23 cellular contexts compared by ENCODE assay signal in genomic region chr11:1289211-1289935, GRCh38. TPM values are rescaled to one million over a fixed set of nuclear protein-coding genes. Genes with fewer than 3 reads are reported as not detected.
A peak's percentile ranks its signal among the peaks of the same experiment; 100 is the strongest.
DNase-seq lines count a peak whose midpoint lies in the region; ATAC-seq, FAIRE-seq and TF ChIP-seq lines count a peak whose summit lies in the region.
"Had no signal": no experiment of that assay in that cellular context is flagged by ENCODE, and none has a peak within 500 bp of the region (broad histone marks: within the 10 kb centered on the region; RNA-seq: fewer than 3 reads in every experiment).

No MANE protein-coding gene starts in this region.

- H3K4me3 ChIP-seq in GM12878: no peak overlapping the region
- no peak overlapping the region for H3K4me3 ChIP-seq in lower lobe of right lung
- H3K4me3 ChIP-seq in tibial artery: no peak overlapping the region
- H3K4me3 ChIP-seq: BLaER1 treated with 17β-estradiol and CSF1 and Interleukin-3, amounts not matched to agents 10 nM and 100 nM had no signal

- no TSS peak for BruUV-seq in GM12878 (replicated peaks; lab: Mats Ljungman, UMichigan)

- DNase-seq in activated naive CD8-positive, alpha-beta T cell treated with anti-CD3 and anti-CD28 coated beads, Interleukin-2, amount 10 ng/mL, durations not matched to agents 7 days and 5 days: peak; percentile 19
- no peak for DNase-seq in activated naive CD8-positive, alpha-beta T cell treated with anti-CD3 and anti-CD28 coated beads, Interleukin-2, amount 50 U/mL, for 24 hours
- DNase-seq in GM12878 (ENCODE audit: low read depth, low spot score) (no peak), lower lobe of right lung (peak; percentile 30), tibial artery (peak; percentile 7 to 57), T-cell (no peak), NCI-H510A (lab: John Stamatoyannopoulos, UW) (no peak)
- DNase-seq: 8988T; CD8-positive, alpha-beta T cell; DMS153; GDM1; IMR-90; NCI-H1105; NCI-H146; NCI-H2029; NCI-H226; NCI-H524; NCI-H774; NK-92 treated with Interleukin-12 subunit alpha and Interleukin-12 subunit beta, amount 100 ng/mL, for 24 hours had no signal

- ATAC-seq in activated naive CD8-positive, alpha-beta T cell treated with anti-CD3 and anti-CD28 coated beads, Interleukin-2, amount 10 ng/mL, durations not matched to agents 7 days and 5 days (ENCODE audit: low read depth): no peak
- no peak for ATAC-seq in activated naive CD8-positive, alpha-beta T cell treated with anti-CD3 and anti-CD28 coated beads, Interleukin-2, amount 50 U/mL, for 24 hours
- ATAC-seq in GM12878 (no peak), lower lobe of right lung (no peak), T-cell (replicated peaks in 1 of 4) (no peak)
- ATAC-seq: CD8-positive, alpha-beta T cell had no signal

- no peaks in the 10 kb centered on the region for H3K27me3 ChIP-seq in GM12878 (replicated peaks in 1 of 2; ENCODE audit: control insufficient read depth in 2 of 2, insufficient read depth in 2 of 2, low read length in 1 of 2)
- no peaks in the 10 kb centered on the region for H3K27me3 ChIP-seq in lower lobe of right lung (ENCODE audit: low read depth)
- H3K27me3 ChIP-seq in tibial artery: no peaks in the 10 kb centered on the region
- H3K27me3 ChIP-seq: BLaER1 treated with 17β-estradiol and CSF1 and Interleukin-3, amounts not matched to agents 10 nM and 100 nM had no signal

- H4K20me1 ChIP-seq in GM12878 (ENCODE audit: control insufficient read depth, insufficient read depth): no peaks in the 10 kb centered on the region; the same call in 1 of the 2 replicates

- SMC1A ChIA-PET in GM12878 (lab: Charles Lee; ENCODE audit: uncharacterized antibody, unreplicated experiment): no interaction called here

- no peak for TF ChIP-seq CTCF in GM12878 (IDR thresholded peaks at IDR 0.05 in 2 of 3, conservative IDR thresholded peaks at IDR 0.05 in 1 of 3; ENCODE audit: control insufficient read depth in 2 of 3, extremely low read depth in 1 of 3, insufficient read depth in 1 of 3, low read depth in 3 of 3, low read length in 3 of 3)
- no peak for TF ChIP-seq CTCF in lower lobe of right lung (IDR thresholded peaks at IDR 0.05)
- TF ChIP-seq CTCF in tibial artery (IDR thresholded peaks at IDR 0.05): no peak

- in situ Hi-C loops in GM12878 (cut with MboI): no loop called here

- no peaks in the 10 kb centered on the region for H3K4me1 Mint-ChIP-seq in activated naive CD8-positive, alpha-beta T cell treated with anti-CD3 and anti-CD28 coated beads, Interleukin-2, amount 10 ng/mL, durations not matched to agents 7 days and 5 days
- no peaks in the 10 kb centered on the region for H3K4me1 Mint-ChIP-seq in activated naive CD8-positive, alpha-beta T cell treated with anti-CD3 and anti-CD28 coated beads, Interleukin-2, amount 50 U/mL, for 24 hours
- peaks cover 3 to 11% (median 4%) of the 10 kb centered on the region in 3 donors for H3K4me1 Mint-ChIP-seq in T-cell

- H3K79me2 ChIP-seq in GM12878 (ENCODE audit: control insufficient read depth, insufficient read depth, low read length): no peaks in the 10 kb centered on the region

- H3K27ac ChIP-seq in GM12878 (ENCODE audit: control insufficient read depth, insufficient read depth) (no peak overlapping the region), lower lobe of right lung (no peak overlapping the region), tibial artery (no peak overlapping the region)
- H3K27ac ChIP-seq: BLaER1 treated with 17β-estradiol and CSF1 and Interleukin-3, amounts not matched to agents 10 nM and 100 nM; RWPE1 had no signal

- H2AFZ ChIP-seq in GM12878 (ENCODE audit: control insufficient read depth, low read depth, low read length): no peak overlapping the region

- TF ChIP-seq EP300 in GM12878 (IDR thresholded peaks at IDR 0.05; ENCODE audit: borderline replicate concordance in 1 of 2, control insufficient read depth in 1 of 2, low read depth in 2 of 2, low read length in 2 of 2): no peak

- no peak overlapping the region for H3K4me3 Mint-ChIP-seq in activated naive CD8-positive, alpha-beta T cell treated with anti-CD3 and anti-CD28 coated beads, Interleukin-2, amount 10 ng/mL, durations not matched to agents 7 days and 5 days
- no peak overlapping the region for H3K4me3 Mint-ChIP-seq in activated naive CD8-positive, alpha-beta T cell treated with anti-CD3 and anti-CD28 coated beads, Interleukin-2, amount 50 U/mL, for 24 hours
- H3K4me3 Mint-ChIP-seq in T-cell: no peak overlapping the region
- H3K4me3 Mint-ChIP-seq: CD8-positive, alpha-beta T cell had no signal

- no peaks in the 10 kb centered on the region for H3K9me3 Mint-ChIP-seq in activated naive CD8-positive, alpha-beta T cell treated with anti-CD3 and anti-CD28 coated beads, Interleukin-2, amount 10 ng/mL, durations not matched to agents 7 days and 5 days
- no peaks in the 10 kb centered on the region for H3K9me3 Mint-ChIP-seq in activated naive CD8-positive, alpha-beta T cell treated with anti-CD3 and anti-CD28 coated beads, Interleukin-2, amount 50 U/mL, for 24 hours
- H3K9me3 Mint-ChIP-seq in T-cell: no peaks in the 10 kb centered on the region
- H3K9me3 Mint-ChIP-seq: CD8-positive, alpha-beta T cell had no signal

- TF ChIP-seq POLR2A in GM12878 (IDR thresholded peaks at IDR 0.05; ENCODE audit: low read depth, low read length): 0 out of 2 replicates have a peak, but pooled peaks have one; percentile 23

- no peak for FAIRE-seq in GM12878 (lab: Jason Lieb, UNC)
- FAIRE-seq: GM19239, H54 had no signal

- no peaks in the 10 kb centered on the region for H3K27me3 Mint-ChIP-seq in activated naive CD8-positive, alpha-beta T cell treated with anti-CD3 and anti-CD28 coated beads, Interleukin-2, amount 10 ng/mL, durations not matched to agents 7 days and 5 days
- no peaks in the 10 kb centered on the region for H3K27me3 Mint-ChIP-seq in activated naive CD8-positive, alpha-beta T cell treated with anti-CD3 and anti-CD28 coated beads, Interleukin-2, amount 50 U/mL, for 24 hours
- H3K27me3 Mint-ChIP-seq in T-cell: no peaks in the 10 kb centered on the region

- TF ChIP-seq RAD21 in GM12878 (IDR thresholded peaks at IDR 0.05; ENCODE audit: insufficient read depth, low read depth, low read length): no peak

- H3K36me3 Mint-ChIP-seq in activated naive CD8-positive, alpha-beta T cell treated with anti-CD3 and anti-CD28 coated beads, Interleukin-2, amount 10 ng/mL, durations not matched to agents 7 days and 5 days: peaks cover 4% of the 10 kb centered on the region
- peaks cover 26% of the 10 kb centered on the region for H3K36me3 Mint-ChIP-seq in activated naive CD8-positive, alpha-beta T cell treated with anti-CD3 and anti-CD28 coated beads, Interleukin-2, amount 50 U/mL, for 24 hours (ENCODE audit: low read depth)
- peaks cover 18% of the 10 kb centered on the region for H3K36me3 Mint-ChIP-seq in T-cell

- POLR2A ChIA-PET in activated naive CD8-positive, alpha-beta T cell treated with anti-CD3 and anti-CD28 coated beads, Interleukin-2, amount 10 ng/mL, durations not matched to agents 7 days and 5 days (lab: Charles Lee): no interaction called here
- POLR2A ChIA-PET in GM12878 (lab: Charles Lee) (no interaction called here), T-cell (lab: Charles Lee) (no interaction called here)

- RAD21 ChIA-PET in GM12878 (lab: Charles Lee; ENCODE audit: unreplicated experiment): no interaction called here

- CTCF ChIA-PET in GM12878 (lab: Yijun Ruan, JAX) (no interaction called here), T-cell (lab: Charles Lee) (no interaction called here)

- no peak overlapping the region for H3K27ac Mint-ChIP-seq in activated naive CD8-positive, alpha-beta T cell treated with anti-CD3 and anti-CD28 coated beads, Interleukin-2, amount 10 ng/mL, durations not matched to agents 7 days and 5 days
- no peak overlapping the region for H3K27ac Mint-ChIP-seq in activated naive CD8-positive, alpha-beta T cell treated with anti-CD3 and anti-CD28 coated beads, Interleukin-2, amount 50 U/mL, for 24 hours
- no peak overlapping the region for H3K27ac Mint-ChIP-seq in T-cell
- H3K27ac Mint-ChIP-seq: CD8-positive, alpha-beta T cell had no signal

- WGBS in GM12878 (ENCODE audit: insufficient coverage, insufficient replicate concordance, low lambda C conversion rate, missing lambda C conversion rate): 96% methylated on average over 27 of the region's 33 CpGs

- H3K4me1 ChIP-seq in GM12878 (ENCODE audit: control insufficient read depth, insufficient read depth, low read length) (no peaks in the 10 kb centered on the region), lower lobe of right lung (no peaks in the 10 kb centered on the region), tibial artery (no peaks in the 10 kb centered on the region)
- H3K4me1 ChIP-seq: BLaER1 treated with 17β-estradiol and CSF1 and Interleukin-3, amounts not matched to agents 10 nM and 100 nM had no signal

- H3K9me3 ChIP-seq in GM12878 (replicated peaks; ENCODE audit: control insufficient read depth, insufficient read depth, low read length): no peaks in the 10 kb centered on the region
- no peaks in the 10 kb centered on the region for H3K9me3 ChIP-seq in lower lobe of right lung
- no peaks in the 10 kb centered on the region for H3K9me3 ChIP-seq in tibial artery

- H3K36me3 ChIP-seq in GM12878 (ENCODE audit: control insufficient read depth in 2 of 2, insufficient read depth in 2 of 2, low read length in 1 of 2): peaks cover 10 to 29% of the 10 kb centered on the region in 2 experiments; a peak in 3 of 4 replicates
- peaks cover 86% of the 10 kb centered on the region for H3K36me3 ChIP-seq in lower lobe of right lung
- H3K36me3 ChIP-seq in tibial artery: peaks cover 65 to 87% (median 85%) of the 10 kb centered on the region in 3 donors

- H3K4me2 ChIP-seq in GM12878 (ENCODE audit: control insufficient read depth, insufficient read depth): no peak overlapping the region
- H3K4me2 ChIP-seq: BLaER1 treated with 17β-estradiol and CSF1 and Interleukin-3, amounts not matched to agents 10 nM and 100 nM had no signal

- no peak overlapping the region for H3K9ac ChIP-seq in GM12878 (ENCODE audit: control insufficient read depth, insufficient read depth, low read length)
- H3K9ac ChIP-seq: BLaER1 treated with 17β-estradiol and CSF1 and Interleukin-3, amounts not matched to agents 10 nM and 100 nM had no signal

- intact Hi-C loops in GM12878 (cut with micrococcal nuclease; ENCODE audit: unreplicated experiment): no loop called here
- intact Hi-C loops in lower lobe of right lung (cut with DNase I): no loop called here
- intact Hi-C loops in tibial artery (cut with DNase I; ENCODE audit: low total_unique reads): no loop called here

RNA-seq across cellular contexts. Expression of gene TOLLIP, which starts 20.1 kb away (rescaled TPM):
- total RNA-seq in activated naive CD8-positive, alpha-beta T cell treated with anti-CD3 and anti-CD28 coated beads, Interleukin-2, amount 10 ng/mL, durations not matched to agents 7 days and 5 days: 10 to 100 TPM; 36.7 to 37.5 TPM
- total RNA-seq in GM12878 (2013; cell fraction: nucleolus; rRNA removed): 22.5 and 27.2 TPM in 2 replicates
- total RNA-seq in GM12878 (2014; rRNA removed) (15.4 and 21.2 TPM in 2 replicates), GM12878 (2014; rRNA removed; fragmentation: Illumina TruSeq; extraction: Trizol) (4.3 and 5.6 TPM in 2 replicates), GM12878 (2021) (36.5 and 36.8 TPM in 2 replicates), lower lobe of right lung (68.4 TPM), T-cell (10 to 100 TPM; 44.4 to 54.1 (median 50.8) TPM)
- polyA plus RNA-seq in GM12878 (2011; ENCODE audit: low read depth): 7.0 TPM
- polyA plus RNA-seq in GM12878 (2011; rRNA removed) (10.0 and 26.9 TPM in 2 replicates), GM12878 (2014; fragmentation: Illumina TruSeq; extraction: Trizol) (2.0 and 5.3 TPM in 2 replicates), GM12878 (2014; fragmentation: Nextera tagmentation; extraction: Ambion mirVana) (1 to 10 TPM in 1 of 2 experiments, under 1 TPM in 1; 0.47 to 1.0 TPM), GM12878 (2014; rRNA removed) (22.0 and 29.3 TPM in 2 replicates), GM12878 (2016; fragmentation: Nextera tagmentation; extraction: Ambion mirVana) (10 to 100 TPM; 31.2 to 39.5 TPM)
- polyA plus RNA-seq in GM12878 (2011; cell fraction: cytosol; rRNA removed): 29.3 and 37.1 TPM in 2 replicates
- polyA plus RNA-seq in GM12878 (2011; cell fraction: nucleus; rRNA removed): 54.0 and 62.2 TPM in 2 replicates
- polyA plus RNA-seq in GM12878 (2012): 20.7 and 23.8 TPM in 2 replicates
- 31.4 and 39.1 TPM in 2 replicates for polyA minus RNA-seq in GM12878 (2011; rRNA and poly(A)+ RNA removed)
- polyA minus RNA-seq in GM12878 (2011; cell fraction: cytosol; rRNA and poly(A)+ RNA removed): 11.6 and 13.1 TPM in 2 replicates
- 16.9 and 32.7 TPM in 2 replicates for polyA minus RNA-seq in GM12878 (2011; cell fraction: nucleus; rRNA and poly(A)+ RNA removed)

Comparison
In these comparisons a context has a peak if more than half of its experiments do, and no peak if none do; other contexts are left out.
1. DNase-seq: peak in activated naive CD8-positive, alpha-beta T cell treated with anti-CD3 and anti-CD28 coated beads, Interleukin-2, amount 10 ng/mL, durations not matched to agents 7 days and 5 days (single experiment), lower lobe of right lung (single experiment) and tibial artery (2 of 2); none in activated naive CD8-positive, alpha-beta T cell treated with anti-CD3 and anti-CD28 coated beads, Interleukin-2, amount 50 U/mL, for 24 hours (single experiment), GM12878 (single experiment), T-cell (0 of 34) and NCI-H510A (single experiment).